15 cellular contexts compared by ENCODE assay signal in the genomic region with DNA sequence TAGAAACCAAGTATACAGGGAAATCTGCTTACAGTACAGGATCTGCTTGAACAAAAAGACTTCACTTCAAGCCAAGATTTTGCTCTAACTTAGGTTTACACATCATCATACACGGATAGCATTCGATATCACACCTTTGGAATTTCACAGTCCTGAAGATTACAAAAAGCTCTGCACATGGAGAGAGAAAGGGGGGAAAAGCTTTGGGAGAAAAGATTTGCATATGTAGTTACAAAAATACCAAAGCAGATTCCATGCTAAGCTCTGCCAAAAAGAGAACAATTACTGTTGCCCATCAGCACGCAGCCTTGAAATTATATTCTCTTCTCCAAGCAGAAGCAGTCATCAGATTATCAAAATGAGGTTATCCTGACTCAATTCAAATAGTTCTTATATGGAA.
A peak's percentile ranks its signal among the peaks of the same experiment; 100 is the strongest.
DNase-seq lines count a peak whose midpoint lies in the region; ATAC-seq and TF ChIP-seq lines count a peak whose summit lies in the region.
"Had no signal": no experiment of that assay in that cellular context is flagged by ENCODE, and none has a peak within 500 bp of the region (broad histone marks: within the 10 kb centered on the region; RNA-seq: fewer than 3 reads in every experiment).

No MANE protein-coding gene starts in this region.

- no peak for TF ChIP-seq CTCF in choroid plexus epithelial cell (conservative IDR thresholded peaks at IDR 0.05; ENCODE audit: low read depth, low read length)
- TF ChIP-seq CTCF in uterus (IDR thresholded peaks at IDR 0.05), result no peak

- H3K27ac ChIP-seq in uterus, result no peak overlapping the region
- H3K27ac ChIP-seq: 22Rv1, thoracic aorta had no signal

- H3K36me3 ChIP-seq in uterus, result no peaks in the 10 kb centered on the region
- H3K36me3 ChIP-seq: HAP-1, thoracic aorta had no signal

- no peak for TF ChIP-seq POLR2A in uterus (IDR thresholded peaks at IDR 0.05)

- POLR2A ChIA-PET in activated CD4-positive, alpha-beta T cell treated with anti-CD3 and anti-CD28 coated beads for 36 hours (lab: Charles Lee), result interaction anchor here (0.6 to 2.0 kb wide), 3 partner anchors 30 to 63 kb away, joined by 3 to 6 read pairs (median 5); no protein-coding TSS in a partner anchor

- peaks cover 89% of the 10 kb centered on the region for H3K4me1 Mint-ChIP-seq in activated CD4-positive, alpha-beta T cell treated with anti-CD3 and anti-CD28 coated beads for 36 hours

- ATAC-seq in activated CD4-positive, alpha-beta T cell treated with anti-CD3 and anti-CD28 coated beads for 36 hours, result no peak

- intact Hi-C loops in activated CD4-positive, alpha-beta T cell treated with anti-CD3 and anti-CD28 coated beads for 36 hours (cut with DNase I, micrococcal nuclease), result loop anchor here in 1 of 2 experiments (1.0 kb wide), 1 partner anchor 11 kb away; no protein-coding TSS in a partner anchor
- intact Hi-C loops in uterus (cut with DNase I; ENCODE audit: low total_unique reads), result no loop called here

- H3K9me3 Mint-ChIP-seq in activated CD4-positive, alpha-beta T cell treated with anti-CD3 and anti-CD28 coated beads for 36 hours (ENCODE audit: low read depth), result peaks cover 2% of the 10 kb centered on the region

- no peak overlapping the region for H3K4me3 ChIP-seq in choroid plexus epithelial cell (ENCODE audit: low read depth, low read length)
- H3K4me3 ChIP-seq in uterus, result no peak overlapping the region
- H3K4me3 ChIP-seq: HAP-1, thoracic aorta had no signal

- no peak overlapping the region for H3K4me3 Mint-ChIP-seq in activated CD4-positive, alpha-beta T cell treated with anti-CD3 and anti-CD28 coated beads for 36 hours

- H3K9me3 ChIP-seq in uterus, result no peaks in the 10 kb centered on the region
- H3K9me3 ChIP-seq: HAP-1, thoracic aorta had no signal

- no peaks in the 10 kb centered on the region for H3K4me1 ChIP-seq in uterus

- peak overlapping the region; percentile 81 for H3K27ac Mint-ChIP-seq in activated CD4-positive, alpha-beta T cell treated with anti-CD3 and anti-CD28 coated beads for 36 hours

- peaks cover 51% of the 10 kb centered on the region for H3K36me3 Mint-ChIP-seq in activated CD4-positive, alpha-beta T cell treated with anti-CD3 and anti-CD28 coated beads for 36 hours (ENCODE audit: low read depth)

- no peaks in the 10 kb centered on the region for H3K27me3 Mint-ChIP-seq in activated CD4-positive, alpha-beta T cell treated with anti-CD3 and anti-CD28 coated beads for 36 hours

- H3K27me3 ChIP-seq in uterus, result no peaks in the 10 kb centered on the region

- CTCF ChIA-PET in activated CD4-positive, alpha-beta T cell treated with anti-CD3 and anti-CD28 coated beads for 36 hours (lab: Charles Lee), result interaction anchor here (0.6 to 2.7 kb wide), 16 partner anchors 10 to 545 kb away, joined by 3 to 15 read pairs (median 4); no protein-coding TSS in a partner anchor

- DNase-seq in activated CD4-positive, alpha-beta T cell treated with anti-CD3 and anti-CD28 coated beads for 36 hours, result no peak
- no peak for DNase-seq in activated CD4-positive, alpha-beta T cell treated with anti-CD3 and anti-CD28 coated beads for 4 hours
- DNase-seq in NCI-H226, result peak; percentile 70
- DNase-seq in choroid plexus epithelial cell (ENCODE audit: low read depth), result peak; percentile 57
- peak; percentile 33 for DNase-seq in renal cortical epithelial cell (ENCODE audit: low read depth)
- no peak for DNase-seq in medulla oblongata (ENCODE audit: extremely low spot score)
- DNase-seq in uterus, result no peak
- no peak for DNase-seq in AG08395 (ENCODE audit: low spot score)
- DNase-seq: cortex of kidney, DMS153, foreskin melanocyte, SW 1271 had no signal

Comparison
In these comparisons a context has a peak if more than half of its experiments do, and no peak if none do; other contexts are left out.
1. DNase-seq: peak in NCI-H226 (single experiment), choroid plexus epithelial cell (single experiment) and renal cortical epithelial cell (single experiment); none in activated CD4-positive, alpha-beta T cell treated with anti-CD3 and anti-CD28 coated beads for 36 hours (single experiment), activated CD4-positive, alpha-beta T cell treated with anti-CD3 and anti-CD28 coated beads for 4 hours (0 of 2), medulla oblongata (single experiment), uterus (0 of 2) and AG08395 (single experiment).